In the genomic region with DNA sequence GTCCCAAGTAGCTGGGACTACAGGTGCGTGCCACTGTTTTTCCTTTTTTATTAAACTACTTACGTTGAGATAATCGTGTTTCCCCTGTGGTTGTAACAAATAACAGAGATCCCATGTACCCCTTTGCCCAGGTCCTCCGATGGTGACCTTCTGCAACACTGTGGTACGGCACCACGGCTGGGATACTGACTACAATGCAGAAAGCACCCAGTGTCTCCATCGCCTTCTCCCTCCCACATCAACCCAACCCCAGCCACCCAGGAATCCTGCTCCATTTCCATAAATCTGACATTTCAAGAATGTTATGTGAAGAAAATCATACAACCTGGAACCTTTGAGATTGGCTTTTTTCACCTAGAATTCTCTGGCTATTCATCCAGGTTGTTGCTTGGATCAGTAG, we compare ENCODE assay signal across 24 cellular contexts. TPM values are rescaled to one million over a fixed set of nuclear protein-coding genes. Genes with fewer than 3 reads are reported as not detected.
A peak's percentile ranks its signal among the peaks of the same experiment; 100 is the strongest.
DNase-seq lines count a peak whose midpoint lies in the region; ATAC-seq and TF ChIP-seq lines count a peak whose summit lies in the region.
"Had no signal": no experiment of that assay in that cellular context is flagged by ENCODE, and none has a peak within 500 bp of the region (broad histone marks: within the 10 kb centered on the region; RNA-seq: fewer than 3 reads in every experiment).

No MANE protein-coding gene starts in this region.

- ATAC-seq in CD8-positive, alpha-beta T cell: no peak
- ATAC-seq in WTC11: no peak
- no peak for ATAC-seq in HG02610 (IDR thresholded peaks at IDR 0.05; ENCODE audit: unreplicated experiment)
- no peak for ATAC-seq in GM18868 (IDR thresholded peaks at IDR 0.05; ENCODE audit: unreplicated experiment)

- peaks cover 68% of the 10 kb centered on the region for H3K4me1 Mint-ChIP-seq in CD8-positive, alpha-beta T cell (ENCODE audit: low read depth)
- peaks cover 4% of the 10 kb centered on the region; the same call in 1 of the 2 replicates for H3K4me1 Mint-ChIP-seq in WTC11
- peaks cover 53 to 84% of the 10 kb centered on the region in 2 donors for H3K4me1 Mint-ChIP-seq in immature natural killer cell

- H3K27me3 ChIP-seq in CD8-positive, alpha-beta T cell (ENCODE audit: insufficient read depth, low read length): no peaks in the 10 kb centered on the region
- no peaks in the 10 kb centered on the region for H3K27me3 ChIP-seq in skeletal muscle tissue (ENCODE audit: control insufficient read depth in 3 of 3, insufficient read depth in 3 of 3, low read length in 3 of 3)
- H3K27me3 ChIP-seq: hepatocyte, ovary, right atrium auricular region, tibial nerve had no signal

- H3K9me3 Mint-ChIP-seq in CD8-positive, alpha-beta T cell: no peaks in the 10 kb centered on the region
- H3K9me3 Mint-ChIP-seq in WTC11 (no peaks in the 10 kb centered on the region), immature natural killer cell (no peaks in the 10 kb centered on the region)
- H3K9me3 Mint-ChIP-seq: central memory CD8-positive, alpha-beta T cell; natural killer cell; stimulated activated naive CD8-positive, alpha-beta T cell treated with anti-CD3 and anti-CD28 coated beads, Interleukin-15, Interleukin-2, amounts not matched to agents 100 ng/mL and 50 ng/mL, for 24 hours had no signal

- POLR2A ChIA-PET in CD8-positive, alpha-beta T cell (lab: Charles Lee): no interaction called here
- POLR2A ChIA-PET in WTC11 (lab: Charles Lee): no interaction called here

- H3K27me3 Mint-ChIP-seq in CD8-positive, alpha-beta T cell (ENCODE audit: low read depth): no peaks in the 10 kb centered on the region
- H3K27me3 Mint-ChIP-seq in WTC11 (ENCODE audit: low read depth): no peaks in the 10 kb centered on the region
- peaks cover 0 to 2% (median 0%) of the 10 kb centered on the region in 3 donors for H3K27me3 Mint-ChIP-seq in immature natural killer cell (ENCODE audit: low read depth in 3 of 3)
- H3K27me3 Mint-ChIP-seq: central memory CD8-positive, alpha-beta T cell; stimulated activated naive CD8-positive, alpha-beta T cell treated with anti-CD3 and anti-CD28 coated beads, Interleukin-15, Interleukin-2, amounts not matched to agents 100 ng/mL and 50 ng/mL, for 24 hours had no signal

- H3K4me3 Mint-ChIP-seq in CD8-positive, alpha-beta T cell: no peak overlapping the region
- H3K4me3 Mint-ChIP-seq in WTC11 (no peak overlapping the region), immature natural killer cell (peak overlapping the region in 1 of 5 donors; percentile 5)
- H3K4me3 Mint-ChIP-seq: central memory CD8-positive, alpha-beta T cell; natural killer cell; stimulated activated naive CD8-positive, alpha-beta T cell treated with anti-CD3 and anti-CD28 coated beads, Interleukin-15, Interleukin-2, amounts not matched to agents 100 ng/mL and 50 ng/mL, for 24 hours had no signal

- no peak overlapping the region for H3K4me3 ChIP-seq in CD8-positive, alpha-beta T cell (ENCODE audit: low read depth, low read length)
- no peak overlapping the region for H3K4me3 ChIP-seq in skeletal muscle tissue (ENCODE audit: low read length in 3 of 3)
- H3K4me3 ChIP-seq: hepatocyte, ovary, right atrium auricular region, tibial nerve had no signal

- intact Hi-C loops in CD8-positive, alpha-beta T cell (cut with DNase I, micrococcal nuclease): no loop called here

- CTCF ChIA-PET in CD8-positive, alpha-beta T cell (lab: Charles Lee): no interaction called here
- CTCF ChIA-PET in WTC11 (lab: Charles Lee): no interaction called here

- no peak overlapping the region for H3K27ac ChIP-seq in CD8-positive, alpha-beta T cell (ENCODE audit: low read depth, low read length)
- peak overlapping the region; percentile 28 for H3K27ac ChIP-seq in skeletal muscle tissue (ENCODE audit: low read depth, low read length)
- H3K27ac ChIP-seq: hepatocyte, KMS-11, ovary had no signal

- no peak for DNase-seq in CD8-positive, alpha-beta T cell
- DNase-seq in WTC11 (ENCODE audit: low spot score) (no peak), immature natural killer cell (no peak), H4 (ENCODE audit: low spot score) (no peak), NCI-H526 (lab: John Stamatoyannopoulos, UW) (no peak)
- DNase-seq: activated CD4-positive, alpha-beta T cell treated with anti-CD3 and anti-CD28 coated beads for 4 hours; activated naive CD4-positive, alpha-beta T cell treated with anti-CD3 and anti-CD28 coated beads, Interleukin-2, amount 50 U/mL, for 16 hours; activated T-cell treated with anti-CD3 and anti-CD28 coated beads, Interleukin-2, amount 50 U/mL, for 48 hours; DMS153; natural killer cell; NCI-H146; NCI-H526 treated with DMSO at 0.1 percent for 48 hours; SK-N-SH; T-helper 2 cell had no signal

- no peaks in the 10 kb centered on the region for H3K36me3 Mint-ChIP-seq in CD8-positive, alpha-beta T cell
- H3K36me3 Mint-ChIP-seq in WTC11 (no peaks in the 10 kb centered on the region), immature natural killer cell (no peaks in the 10 kb centered on the region)
- H3K36me3 Mint-ChIP-seq: natural killer cell had no signal

- H3K9me3 ChIP-seq in CD8-positive, alpha-beta T cell (ENCODE audit: low read length): no peaks in the 10 kb centered on the region
- H3K9me3 ChIP-seq in skeletal muscle tissue (ENCODE audit: control insufficient read depth in 3 of 3, low read length in 3 of 3): no peaks in the 10 kb centered on the region
- H3K9me3 ChIP-seq: ovary, right atrium auricular region, SK-N-SH, tibial nerve had no signal

- H3K9ac ChIP-seq in skeletal muscle tissue (ENCODE audit: low read depth in 1 of 3, low read length in 3 of 3): no peak overlapping the region
- H3K9ac ChIP-seq: KMS-11, SK-N-SH had no signal

- H3K36me3 ChIP-seq in CD8-positive, alpha-beta T cell (ENCODE audit: insufficient read depth, low read length): no peaks in the 10 kb centered on the region
- H3K36me3 ChIP-seq in skeletal muscle tissue (ENCODE audit: control insufficient read depth in 3 of 3, insufficient read depth in 3 of 3, low read length in 3 of 3): peaks cover 0 to 6% (median 4%) of the 10 kb centered on the region in 3 donors
- H3K36me3 ChIP-seq: ovary, right atrium auricular region, tibial nerve had no signal

- peak overlapping the region; percentile 75 for H3K27ac Mint-ChIP-seq in CD8-positive, alpha-beta T cell
- 0 out of 2 replicates have a peak overlapping the region, but pooled peaks have one; percentile 38 for H3K27ac Mint-ChIP-seq in WTC11
- H3K27ac Mint-ChIP-seq in immature natural killer cell: peak overlapping the region; percentile 20 to 69 (median 50)
- H3K27ac Mint-ChIP-seq: stimulated activated naive CD8-positive, alpha-beta T cell treated with anti-CD3 and anti-CD28 coated beads, Interleukin-15, Interleukin-2, amounts not matched to agents 100 ng/mL and 50 ng/mL, for 24 hours had no signal

- no peak for TF ChIP-seq CTCF in CD8-positive, alpha-beta T cell (IDR thresholded peaks at IDR 0.05)
- no peak for TF ChIP-seq CTCF in WTC11 (IDR thresholded peaks at IDR 0.05)

- H3K4me1 ChIP-seq in CD8-positive, alpha-beta T cell (ENCODE audit: insufficient read depth, low read length): peaks cover 19% of the 10 kb centered on the region
- peaks cover 49 to 57% (median 53%) of the 10 kb centered on the region in 3 donors for H3K4me1 ChIP-seq in skeletal muscle tissue (ENCODE audit: control insufficient read depth in 3 of 3, insufficient read depth in 3 of 3, low read length in 3 of 3)

TF ChIP-seq in WTC11, 78 proteins besides CTCF, POLR2A, EP300 and RAD21 (continues in another document):
- TF ChIP-seq, protein P1, sequence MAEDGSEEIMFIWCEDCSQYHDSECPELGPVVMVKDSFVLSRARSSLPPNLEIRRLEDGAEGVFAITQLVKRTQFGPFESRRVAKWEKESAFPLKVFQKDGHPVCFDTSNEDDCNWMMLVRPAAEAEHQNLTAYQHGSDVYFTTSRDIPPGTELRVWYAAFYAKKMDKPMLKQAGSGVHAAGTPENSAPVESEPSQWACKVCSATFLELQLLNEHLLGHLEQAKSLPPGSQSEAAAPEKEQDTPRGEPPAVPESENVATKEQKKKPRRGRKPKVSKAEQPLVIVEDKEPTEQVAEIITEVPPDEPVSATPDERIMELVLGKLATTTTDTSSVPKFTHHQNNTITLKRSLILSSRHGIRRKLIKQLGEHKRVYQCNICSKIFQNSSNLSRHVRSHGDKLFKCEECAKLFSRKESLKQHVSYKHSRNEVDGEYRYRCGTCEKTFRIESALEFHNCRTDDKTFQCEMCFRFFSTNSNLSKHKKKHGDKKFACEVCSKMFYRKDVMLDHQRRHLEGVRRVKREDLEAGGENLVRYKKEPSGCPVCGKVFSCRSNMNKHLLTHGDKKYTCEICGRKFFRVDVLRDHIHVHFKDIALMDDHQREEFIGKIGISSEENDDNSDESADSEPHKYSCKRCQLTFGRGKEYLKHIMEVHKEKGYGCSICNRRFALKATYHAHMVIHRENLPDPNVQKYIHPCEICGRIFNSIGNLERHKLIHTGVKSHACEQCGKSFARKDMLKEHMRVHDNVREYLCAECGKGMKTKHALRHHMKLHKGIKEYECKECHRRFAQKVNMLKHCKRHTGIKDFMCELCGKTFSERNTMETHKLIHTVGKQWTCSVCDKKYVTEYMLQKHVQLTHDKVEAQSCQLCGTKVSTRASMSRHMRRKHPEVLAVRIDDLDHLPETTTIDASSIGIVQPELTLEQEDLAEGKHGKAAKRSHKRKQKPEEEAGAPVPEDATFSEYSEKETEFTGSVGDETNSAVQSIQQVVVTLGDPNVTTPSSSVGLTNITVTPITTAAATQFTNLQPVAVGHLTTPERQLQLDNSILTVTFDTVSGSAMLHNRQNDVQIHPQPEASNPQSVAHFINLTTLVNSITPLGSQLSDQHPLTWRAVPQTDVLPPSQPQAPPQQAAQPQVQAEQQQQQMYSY (CRISPR knock-in tag; IDR thresholded peaks at IDR 0.05): no peak
- TF ChIP-seq, protein P2, sequence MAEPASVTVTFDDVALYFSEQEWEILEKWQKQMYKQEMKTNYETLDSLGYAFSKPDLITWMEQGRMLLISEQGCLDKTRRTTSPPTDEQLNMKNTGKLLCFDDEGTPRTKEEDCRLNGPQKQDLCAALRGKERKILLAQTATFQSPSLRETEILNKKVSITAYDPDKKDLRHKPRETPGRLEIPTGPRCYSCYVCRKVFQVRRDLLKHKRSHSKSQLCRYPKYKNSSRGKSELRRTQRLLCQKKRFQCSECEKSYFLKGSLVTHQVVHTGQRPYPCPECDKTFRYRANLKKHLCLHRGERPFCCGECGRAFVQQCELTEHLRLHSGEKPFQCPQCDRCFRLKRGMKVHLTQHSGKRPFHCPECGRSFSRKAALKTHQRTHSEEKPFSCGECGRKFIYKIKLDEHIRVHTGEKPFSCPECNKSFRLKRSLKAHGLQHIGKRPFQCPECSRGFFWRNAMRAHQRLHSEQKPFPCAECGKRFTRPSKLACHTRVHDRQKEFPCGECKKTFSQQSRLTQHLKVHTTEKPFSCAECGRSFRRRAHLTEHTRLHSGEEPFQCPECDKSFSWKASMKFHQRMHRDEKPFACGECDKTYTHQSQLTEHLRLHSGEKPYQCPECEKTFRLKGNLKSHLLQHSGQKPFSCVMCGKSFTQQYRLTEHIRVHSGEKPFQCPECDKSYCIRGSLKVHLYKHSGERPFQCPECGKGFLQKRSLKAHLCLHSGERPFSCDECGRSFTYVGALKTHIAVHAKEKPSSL (CRISPR knock-in tag; conservative IDR thresholded peaks at IDR 0.05): no peak
- no peak for TF ChIP-seq SMAD4 (CRISPR knock-in tag; IDR thresholded peaks at IDR 0.05)

RNA-seq across cellular contexts. Expression of a gene that starts 22.1 kb away (rescaled TPM):
- total RNA-seq in CD8-positive, alpha-beta T cell: 100 to 1,000 TPM; 146 to 149 TPM
- total RNA-seq in WTC11 (2021) (127 to 140 TPM (median 136 TPM) in 3 replicates), skeletal muscle tissue (79.3 TPM)
- polyA plus RNA-seq in immature natural killer cell: 10 to 100 TPM in 1 of 3 donors, 1 to 10 TPM in 2; 1.2 to 15.1 (median 4.2) TPM
- total RNA-seq in H4 (2014; rRNA removed; shearing (Covaris generic)): 86.9 and 99.5 TPM in 2 replicates
